ENCODE assay signal across 1 cellular context in the genomic region with DNA sequence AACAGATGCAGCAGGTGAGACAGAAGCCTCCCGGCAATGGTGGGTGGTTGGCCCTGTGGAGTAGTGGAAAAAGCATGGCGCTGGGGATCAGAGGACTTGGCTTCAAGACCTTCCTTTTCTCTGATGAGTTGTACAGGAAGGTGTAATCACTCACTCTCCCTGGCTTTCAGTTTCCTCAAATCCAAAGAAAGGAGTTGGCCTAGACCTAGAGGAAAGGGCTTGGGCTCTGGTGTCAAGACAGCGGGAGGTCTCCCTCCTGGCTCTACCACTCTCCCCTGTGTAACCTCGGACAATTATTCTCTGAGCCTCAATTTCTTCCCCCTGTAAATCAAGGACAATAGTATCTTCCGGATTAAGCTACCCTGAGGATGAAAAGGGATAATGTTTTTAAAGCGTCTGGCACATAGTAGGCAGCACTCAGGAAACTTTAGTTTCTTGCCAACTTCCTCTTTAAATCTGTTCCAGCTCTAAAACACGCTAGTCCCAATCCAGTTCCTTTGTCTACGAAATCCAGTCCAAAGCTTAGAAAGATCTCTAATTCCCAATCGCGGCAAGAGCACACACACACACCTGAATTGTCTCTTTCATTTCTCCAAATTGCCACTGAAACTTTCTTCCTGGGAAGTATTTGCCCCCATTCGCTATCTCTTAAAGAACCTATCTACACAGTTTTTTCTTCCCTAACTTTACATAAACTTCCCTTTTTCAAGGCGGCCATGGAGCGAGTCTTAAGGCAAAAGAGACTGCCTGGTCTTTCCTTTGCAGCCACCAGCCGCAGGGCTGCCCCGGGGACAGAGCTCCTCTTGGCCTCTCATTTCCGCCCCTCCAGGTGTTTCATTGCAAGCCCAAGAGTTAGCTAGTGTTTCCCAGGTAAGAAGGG.
A peak's percentile ranks its signal among the peaks of the same experiment; 100 is the strongest.
TF ChIP-seq lines count a peak whose summit lies in the region.

No MANE protein-coding gene starts in this region.

TF ChIP-seq in HCT116, 20 proteins besides CTCF, POLR2A, EP300 and RAD21 (continued from another document):
- TF ChIP-seq, protein P1, sequence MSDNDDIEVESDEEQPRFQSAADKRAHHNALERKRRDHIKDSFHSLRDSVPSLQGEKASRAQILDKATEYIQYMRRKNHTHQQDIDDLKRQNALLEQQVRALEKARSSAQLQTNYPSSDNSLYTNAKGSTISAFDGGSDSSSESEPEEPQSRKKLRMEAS (IDR thresholded peaks at IDR 0.05) = peak; percentile 54
- TF ChIP-seq CBX3 (IDR thresholded peaks at IDR 0.05; ENCODE audit: low read depth) (peak; percentile 56; the same call in 1 of the 2 replicates), FOSL1 (IDR thresholded peaks at IDR 0.05; ENCODE audit: low read depth) (no peak), ELF1 (IDR thresholded peaks at IDR 0.05; ENCODE audit: borderline replicate concordance, low read depth) (no peak), TCF7L2 (IDR thresholded peaks at IDR 0.05; ENCODE audit: borderline replicate concordance, extremely low read depth, insufficient read depth, insufficient read length) (no peak), POLR2AphosphoS5 (IDR thresholded peaks at IDR 0.05; ENCODE audit: low read depth, low read length) (peak; percentile 55), EGR1 (IDR thresholded peaks at IDR 0.05; ENCODE audit: low read depth) (no peak), ZNF274 (IDR thresholded peaks at IDR 0.05; ENCODE audit: low read depth, low read length) (no peak)
